In the genomic region with DNA sequence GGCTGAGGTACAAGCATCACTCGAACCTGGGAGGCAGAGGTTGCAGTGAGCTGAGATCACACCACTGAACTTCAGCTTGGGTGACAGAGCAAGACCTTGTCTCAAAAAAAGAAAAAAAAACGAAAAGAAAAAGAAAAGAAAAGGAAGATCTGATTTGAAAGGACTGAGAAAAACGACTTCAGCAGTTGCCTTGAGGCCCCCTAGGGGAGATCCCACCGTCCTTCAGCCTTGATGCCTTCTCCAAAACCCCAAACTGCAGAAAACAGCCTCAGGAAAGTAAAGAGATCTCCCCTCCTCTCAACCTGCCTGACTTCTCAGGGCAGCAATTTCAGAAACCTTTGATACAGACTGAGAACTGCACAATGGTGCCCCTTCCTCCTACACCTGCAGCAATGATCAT, we compare ENCODE assay signal across 16 cellular contexts. TPM values are rescaled to one million over a fixed set of nuclear protein-coding genes. Genes with fewer than 3 reads are reported as not detected.
DNase-seq lines count a peak whose midpoint lies in the region; ATAC-seq and TF ChIP-seq lines count a peak whose summit lies in the region.
"Had no signal": no experiment of that assay in that cellular context is flagged by ENCODE, and none has a peak within 500 bp of the region (broad histone marks: within the 10 kb centered on the region; RNA-seq: fewer than 3 reads in every experiment).

No MANE protein-coding gene starts in this region.

- no peaks in the 10 kb centered on the region for H3K36me3 ChIP-seq in GM23248 (ENCODE audit: low read depth)
- H3K36me3 ChIP-seq: right atrium auricular region had no signal

- H3K79me2 ChIP-seq in GM23248 (ENCODE audit: insufficient read depth), result no peaks in the 10 kb centered on the region

- 43 to 46% methylated on average over 4 of the region's 4 CpGs for WGBS in GM23248 (ENCODE audit: low coverage in 1 of 2, low lambda C conversion rate in 2 of 2, missing lambda C conversion rate in 2 of 2), 2 experiments

- H3K4me2 ChIP-seq in GM23248 (ENCODE audit: unreplicated experiment), result no peak overlapping the region

- H3K9me3 ChIP-seq in GM23248 (ENCODE audit: low read depth), result no peaks in the 10 kb centered on the region
- H3K9me3 ChIP-seq: right atrium auricular region had no signal

- DNase-seq in AG10803 (ENCODE audit: low read depth), result no peak
- DNase-seq in GM23248, result no peak
- no peak for DNase-seq in astrocyte of the cerebellum (ENCODE audit: low read depth)
- DNase-seq in left kidney (ENCODE audit: low read depth, low spot score), result peak; percentile 49
- no peak for DNase-seq in kidney tubule cell (ENCODE audit: low spot score)
- no peak for DNase-seq in ecto neural progenitor cell (ENCODE audit: low spot score)
- DNase-seq in amniotic stem cell (lab: John Stamatoyannopoulos, UW), result no peak
- DNase-seq: activated CD4-positive, CD25-positive, alpha-beta regulatory T cell treated with anti-CD3 and anti-CD28 coated beads, Interleukin-2, amount 50 U/mL, for 72 hours; activated T-cell treated with anti-CD3 and anti-CD28 coated beads, Interleukin-2, amount 50 U/mL, for 4 hours; GDM1; kidney; NCI-H2107; stimulated activated naive CD8-positive, alpha-beta T cell treated with anti-CD3 and anti-CD28 coated beads, Interleukin-15, amount 100 ng/mL, for 72 hours had no signal

- H3K27me3 ChIP-seq in GM23248 (replicated peaks; ENCODE audit: insufficient read depth), result no peaks in the 10 kb centered on the region
- H3K27me3 ChIP-seq: right atrium auricular region had no signal

- no peaks in the 10 kb centered on the region for H3K9me2 ChIP-seq in GM23248 (ENCODE audit: insufficient read depth)

- TF ChIP-seq CTCF in AG10803 (conservative IDR thresholded peaks at IDR 0.05; ENCODE audit: low read length) (peak; percentile 39; the same call in 1 of the 2 replicates), astrocyte of the cerebellum (IDR thresholded peaks at IDR 0.05; ENCODE audit: low read depth, low read length, missing control alignments) (peak; percentile 45)

- peaks cover 28% of the 10 kb centered on the region for H3F3A ChIP-seq in GM23248 (ENCODE audit: insufficient read depth)

- H4K20me1 ChIP-seq in GM23248 (ENCODE audit: insufficient read depth), result no peaks in the 10 kb centered on the region

- no peak overlapping the region for H3K9ac ChIP-seq in GM23248

- ATAC-seq in HG02870 (IDR thresholded peaks at IDR 0.05; ENCODE audit: unreplicated experiment), result no peak
- ATAC-seq: activated T-cell treated with anti-CD3 and anti-CD28 coated beads, Interleukin-2, amount 50 U/mL, for 4 hours; stimulated activated naive CD8-positive, alpha-beta T cell treated with anti-CD3 and anti-CD28 coated beads, Interleukin-15, amount 100 ng/mL, for 72 hours had no signal

- peak overlapping the region; percentile 1; the same call in 1 of the 2 replicates for H2AFZ ChIP-seq in GM23248

- no peak overlapping the region for H3K4me3 ChIP-seq in AG10803 (ENCODE audit: low read length)
- H3K4me3 ChIP-seq in GM23248, result no peak overlapping the region
- H3K4me3 ChIP-seq in astrocyte of the cerebellum (ENCODE audit: low read depth, low read length), result no peak overlapping the region
- H3K4me3 ChIP-seq: right atrium auricular region had no signal

- in situ Hi-C loops in GM23248 (cut with MboI) (no loop called here), astrocyte of the cerebellum (cut with HindIII; ENCODE audit: low sequenced_read_pairs) (no loop called here)

- H3K27ac ChIP-seq in GM23248, result no peak overlapping the region
- H3K27ac ChIP-seq: C4-2B, right atrium auricular region had no signal

- H3K4me1 ChIP-seq in GM23248 (ENCODE audit: insufficient read depth), result peaks cover 29% of the 10 kb centered on the region

RNA-seq across cellular contexts. Expression of a gene that starts 50.9 kb away (rescaled TPM):
- total RNA-seq in GM23248 (2014; rRNA removed; shearing (Covaris generic)), result 79.5 and 83.2 TPM in 2 replicates
- polyA plus RNA-seq in GM23248 (2016; fragmentation: Nextera tagmentation; extraction: Ambion mirVana), result 62.2 and 65.1 TPM in 2 replicates
